8 cellular contexts compared by ENCODE assay signal in the genomic region with DNA sequence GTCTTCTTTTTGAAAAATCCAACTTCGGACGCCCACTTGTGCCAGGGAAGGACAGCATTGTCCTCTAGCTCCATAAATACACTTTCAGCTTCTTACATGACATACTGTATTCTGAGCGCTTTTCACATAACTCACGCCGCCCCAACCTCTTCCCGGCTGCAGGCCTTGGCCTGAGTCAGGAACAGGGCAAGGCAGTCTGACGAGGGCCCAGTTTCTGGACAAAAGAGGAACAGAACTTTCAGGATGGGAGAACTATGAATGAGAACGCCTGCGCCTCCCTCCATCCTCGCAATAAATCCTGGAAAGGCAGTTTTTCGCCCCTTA. TPM values are rescaled to one million over a fixed set of nuclear protein-coding genes. Genes with fewer than 3 reads are reported as not detected.
DNase-seq lines count a peak whose midpoint lies in the region; ATAC-seq and TF ChIP-seq lines count a peak whose summit lies in the region.

No MANE protein-coding gene starts in this region.

- H3K4me3 ChIP-seq in iPS-18a (ENCODE audit: low read length) (peak overlapping the region; percentile 97), testis (peak overlapping the region; percentile 79 to 81)

- no peak for DNase-seq in testis
- no peak for DNase-seq in foreskin melanocyte
- no peak for DNase-seq in DMS79 treated with DMSO at 0.1 percent for 48 hours (lab: John Stamatoyannopoulos, UW)
- DNase-seq in NCI-H2029 (lab: John Stamatoyannopoulos, UW), result no peak

- H3K27ac ChIP-seq in VCaP (peak overlapping the region; percentile 94), iPS-18a (ENCODE audit: low read length) (no peak overlapping the region), testis (peak overlapping the region; percentile 99)

- H3K4me1 ChIP-seq in iPS-18a (ENCODE audit: control insufficient read depth, low read depth, low read length) (no peaks in the 10 kb centered on the region), testis (peaks cover 7% of the 10 kb centered on the region)

- WGBS in testis, 2 donors, result 1% methylated on average over 11 of the region's 11 CpGs

- peak; percentile 1 for ATAC-seq in GM18519 (IDR thresholded peaks at IDR 0.05; ENCODE audit: low FRiP score, unreplicated experiment)
- ATAC-seq in HG02870 (IDR thresholded peaks at IDR 0.05; ENCODE audit: unreplicated experiment), result peak; percentile 18

- H3K36me3 ChIP-seq in iPS-18a (ENCODE audit: control insufficient read depth, low read depth, low read length) (peaks cover 22% of the 10 kb centered on the region), testis (ENCODE audit: low read depth, missing control alignments) (no peaks in the 10 kb centered on the region)

- peak overlapping the region; percentile 82 for H3K9ac ChIP-seq in iPS-18a (ENCODE audit: low read length)

- no peak for TF ChIP-seq CTCF in VCaP (conservative IDR thresholded peaks at IDR 0.05)
- no peak for TF ChIP-seq CTCF in testis (IDR thresholded peaks at IDR 0.05)

- H3K27me3 ChIP-seq in iPS-18a (ENCODE audit: control insufficient read depth, insufficient read depth, low read length) (no peaks in the 10 kb centered on the region), testis (no peaks in the 10 kb centered on the region)

- TF ChIP-seq POLR2A in testis (IDR thresholded peaks at IDR 0.05), result no peak

- intact Hi-C loops in testis (cut with DNase I; ENCODE audit: low total_unique reads), result no loop called here

- H3K9me3 ChIP-seq in iPS-18a (ENCODE audit: control insufficient read depth, low read depth, low read length), result no peaks in the 10 kb centered on the region
- H3K9me3 ChIP-seq in testis, result no peaks in the 10 kb centered on the region

RNA-seq across cellular contexts. Expression of gene DCTN4, which starts 0.6 kb away (rescaled TPM):
- 10 to 100 TPM; 91.5 to 94.0 TPM for total RNA-seq in testis
- 55.7 TPM for polyA plus RNA-seq in testis (ENCODE audit: insufficient read depth, low read depth, low replicate concordance)

RNA-seq across cellular contexts. Expression of gene SMIM3, which starts 20.4 kb away (rescaled TPM):
- 1 to 10 TPM; 8.1 to 8.8 TPM for total RNA-seq in testis
- 8.7 TPM for polyA plus RNA-seq in testis (ENCODE audit: insufficient read depth, low read depth, low replicate concordance)

RNA-seq across cellular contexts. Expression of gene RBM22, which starts 57.3 kb away (rescaled TPM):
- total RNA-seq in testis, result 10 to 100 TPM; 37.7 to 40.1 TPM
- polyA plus RNA-seq in testis (ENCODE audit: insufficient read depth, low read depth, low replicate concordance), result 38.5 TPM
